1 cellular context compared by ENCODE assay signal in genomic region chr3:150411106-150411460, GRCh38.
TF ChIP-seq lines count a peak whose summit lies in the region.

No MANE protein-coding gene starts in this region.

TF ChIP-seq in GM12878, 131 proteins besides CTCF, POLR2A, EP300 and RAD21:
- TF ChIP-seq TCF3 (IDR thresholded peaks at IDR 0.05; ENCODE audit: borderline replicate concordance, insufficient read depth, low read depth, low read length), result no peak
- no peak for TF ChIP-seq POLR2AphosphoS5 (IDR thresholded peaks at IDR 0.05; ENCODE audit: low read length)
- TF ChIP-seq IRF3 (IDR thresholded peaks at IDR 0.05), result no peak
- no peak for TF ChIP-seq TBL1XR1 (IDR thresholded peaks at IDR 0.05; ENCODE audit: low read depth, low read length)
- TF ChIP-seq JUNB (IDR thresholded peaks at IDR 0.05), result no peak
- TF ChIP-seq ZBED1 (IDR thresholded peaks at IDR 0.05; ENCODE audit: borderline replicate concordance), result no peak
- no peak for TF ChIP-seq HCFC1 (IDR thresholded peaks at IDR 0.05; ENCODE audit: low read length)
- TF ChIP-seq SMAD1 (IDR thresholded peaks at IDR 0.05; ENCODE audit: low read depth, partially characterized antibody), result no peak
TF ChIP-seq in GM12878: peak in this region for 0.
